ENCODE assay signal across 30 cellular contexts in the genomic region with DNA sequence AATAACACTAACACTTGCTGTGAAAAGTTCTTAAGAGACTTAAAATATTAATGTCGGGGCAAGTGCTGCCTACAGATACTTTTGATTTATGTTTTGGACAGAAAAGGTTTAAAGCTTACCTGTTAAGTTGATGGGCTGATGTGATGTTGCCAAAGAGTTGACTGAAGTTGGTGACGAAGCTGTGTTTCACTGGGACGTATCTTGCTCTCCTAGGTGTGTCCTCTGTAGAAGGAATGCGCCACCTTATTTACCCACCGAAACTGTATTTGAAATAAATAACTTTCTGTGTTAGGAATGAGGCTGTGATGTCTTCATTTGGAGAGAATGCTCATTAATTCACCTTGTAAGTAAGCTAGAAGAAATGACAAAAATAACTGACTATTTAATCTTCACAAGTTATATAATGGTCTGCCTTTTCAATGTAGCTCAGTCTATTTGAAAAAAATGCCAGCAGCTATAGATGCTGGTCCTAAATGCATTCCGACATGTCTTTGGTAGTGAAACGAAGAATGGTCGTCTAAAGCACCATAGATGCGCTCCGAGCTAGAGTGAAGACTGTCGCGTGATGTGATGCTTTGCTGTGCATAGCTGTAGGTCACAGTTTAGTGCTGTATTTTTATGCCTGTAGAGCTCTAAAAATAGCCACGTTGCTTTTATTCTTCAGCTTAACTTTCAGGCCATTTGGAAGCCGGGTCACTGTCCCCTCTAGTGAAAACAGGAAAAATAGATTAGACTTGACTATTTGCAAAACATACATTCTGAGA. TPM values are rescaled to one million over a fixed set of nuclear protein-coding genes. Genes with fewer than 3 reads are reported as not detected.
"Had no signal": no experiment of that assay in that cellular context is flagged by ENCODE, and none has a peak within 500 bp of the region (broad histone marks: within the 10 kb centered on the region; RNA-seq: fewer than 3 reads in every experiment).

A gene (minus strand): TSS at position 557 of the 764 bp plus-strand sequence. CDS start 834 bp downstream, outside the sequence.

- H3K9me3 ChIP-seq: ascending aorta, body of pancreas, MG63 had no signal

- H3K27me3 ChIP-seq: ascending aorta, body of pancreas had no signal

- H3K9ac ChIP-seq: KMS-11 had no signal

- H3K4me3 ChIP-seq: ascending aorta, body of pancreas, MG63 had no signal

- H3K4me1 Mint-ChIP-seq: activated naive CD8-positive, alpha-beta T cell treated with anti-CD3 and anti-CD28 coated beads, Interleukin-2, amount 50 U/mL, for 24 hours; central memory CD8-positive, alpha-beta T cell had no signal

- ATAC-seq: activated CD8-positive, alpha-beta T cell treated with anti-CD3 and anti-CD28 coated beads, Interleukin-2, amount 10 ng/mL, durations not matched to agents 7 days and 5 days; activated naive CD4-positive, alpha-beta T cell treated with anti-CD3 and anti-CD28 coated beads, Interleukin-2, amount 50 U/mL, for 72 hours; activated naive CD8-positive, alpha-beta T cell treated with anti-CD3 and anti-CD28 coated beads, Interleukin-2, amount 50 U/mL, for 24 hours; body of pancreas; Panc1 had no signal

- H3K36me3 ChIP-seq: ascending aorta, MG63 had no signal

- H3K27ac Mint-ChIP-seq: activated CD8-positive, alpha-beta T cell treated with anti-CD3 and anti-CD28 coated beads, Interleukin-2, amount 10 ng/mL, durations not matched to agents 7 days and 5 days; activated naive CD4-positive, alpha-beta T cell treated with anti-CD3 and anti-CD28 coated beads, Interleukin-2, amount 50 U/mL, for 72 hours; activated naive CD8-positive, alpha-beta T cell treated with anti-CD3 and anti-CD28 coated beads, Interleukin-2, amount 50 U/mL, for 24 hours; T-helper 1 cell treated with Interleukin-12 subunit alpha and Interleukin-12 subunit beta and Interleukin-4 antibody, amounts not matched to agents 30 μg/mL and 1 μg/mL, for 36 hours had no signal

- FAIRE-seq: bronchial epithelial cell had no signal

- H3K4me2 ChIP-seq: KMS-11 had no signal

- H3K27ac ChIP-seq: ascending aorta, body of pancreas, KMS-11 had no signal

- DNase-seq: activated CD4-positive, alpha-beta T cell treated with anti-CD3 and anti-CD28 coated beads for 48 hours; activated CD4-positive, alpha-beta T cell treated with anti-CD3 and anti-CD28 coated beads, Interleukin-2, amount 50 U/mL, for 4 hours; activated CD4-positive, CD25-positive, alpha-beta regulatory T cell treated with anti-CD3 and anti-CD28 coated beads, Interleukin-2, amount 50 U/mL, for 72 hours; activated CD8-positive, alpha-beta memory T cell treated with anti-CD3 and anti-CD28 coated beads, Interleukin-2, amount 50 U/mL, for 48 hours; activated CD8-positive, alpha-beta T cell treated with anti-CD3 and anti-CD28 coated beads, Interleukin-2, amount 10 ng/mL, durations not matched to agents 7 days and 5 days; activated effector memory CD4-positive, alpha-beta T cell treated with anti-CD3 and anti-CD28 coated beads, Interleukin-2, amount 50 U/mL, for 16 hours; activated naive CD4-positive, alpha-beta T cell treated with Interleukin-2 at 50 U/mL for 16 hours; activated naive CD8-positive, alpha-beta T cell treated with anti-CD3 and anti-CD28 coated beads, Interleukin-2, amount 50 U/mL, for 24 hours; activated T-cell treated with anti-CD3 and anti-CD28 coated beads, Interleukin-2, amount 50 U/mL, for 1 hour; amniotic stem cell; body of pancreas; MG63; NCI-H1105 treated with DMSO at 0.1 percent for 48 hours; NCI-H1436 treated with DMSO at 0.1 percent for 48 hours; NCI-H187; NCI-H2081; NCI-H510A treated with DMSO at 0.1 percent for 48 hours; NCI-H69; NK-92 treated with Interleukin-12 subunit alpha and Interleukin-12 subunit beta, amount 100 ng/mL, for 24 hours; OCI-M1; RPMI8226; SHP77 had no signal

- H3K36me3 Mint-ChIP-seq: activated naive CD4-positive, alpha-beta T cell treated with anti-CD3 and anti-CD28 coated beads, Interleukin-2, amount 50 U/mL, for 72 hours had no signal

- H3K4me1 ChIP-seq: ascending aorta, body of pancreas had no signal

- H3K9me3 Mint-ChIP-seq: activated naive CD8-positive, alpha-beta T cell treated with anti-CD3 and anti-CD28 coated beads, Interleukin-2, amount 50 U/mL, for 24 hours; central memory CD8-positive, alpha-beta T cell had no signal

- H3K4me3 Mint-ChIP-seq: activated CD8-positive, alpha-beta T cell treated with anti-CD3 and anti-CD28 coated beads, Interleukin-2, amount 10 ng/mL, durations not matched to agents 7 days and 5 days; activated naive CD8-positive, alpha-beta T cell treated with anti-CD3 and anti-CD28 coated beads, Interleukin-2, amount 50 U/mL, for 24 hours; central memory CD8-positive, alpha-beta T cell; T-helper 1 cell treated with Interleukin-12 subunit alpha and Interleukin-12 subunit beta and Interleukin-4 antibody, amounts not matched to agents 30 μg/mL and 1 μg/mL, for 36 hours had no signal

RNA-seq across cellular contexts. Expression of the gene that starts here (rescaled TPM):
- total RNA-seq: activated CD8-positive, alpha-beta T cell treated with anti-CD3 and anti-CD28 coated beads, Interleukin-2, amount 10 ng/mL, durations not matched to agents 7 days and 5 days; activated naive CD4-positive, alpha-beta T cell treated with anti-CD3 and anti-CD28 coated beads, Interleukin-2, amount 50 U/mL, for 72 hours; ascending aorta; body of pancreas; bronchial epithelial cell; SK-MEL-5 had no signal
